Comparison of ENCODE assay signal across 2 cellular contexts in genomic region chr10:17215782-17216122, GRCh38.
TF ChIP-seq lines count a peak whose summit lies in the region.

No MANE protein-coding gene starts in this region.

TF ChIP-seq in GM12878, 131 proteins besides CTCF, POLR2A, EP300 and RAD21 (continues in another document):
- TF ChIP-seq TCF12 (IDR thresholded peaks at IDR 0.05; ENCODE audit: low read depth, low read length) (no peak), NR2F1 (conservative IDR thresholded peaks at IDR 0.05) (no peak), PML (IDR thresholded peaks at IDR 0.05; ENCODE audit: low read length) (no peak), SIN3A (IDR thresholded peaks at IDR 0.05; ENCODE audit: low read depth, low read length) (no peak), IRF4 (IDR thresholded peaks at IDR 0.05; ENCODE audit: low read depth, low read length) (no peak), TARDBP (IDR thresholded peaks at IDR 0.05; ENCODE audit: borderline replicate concordance) (no peak), RCOR1 (conservative IDR thresholded peaks at IDR 0.05; ENCODE audit: low read depth, low read length) (no peak), ZBTB4 (CRISPR knock-in tag; IDR thresholded peaks at IDR 0.05) (no peak), MTA2 (IDR thresholded peaks at IDR 0.05; ENCODE audit: low read depth) (no peak), YY1 (IDR thresholded peaks at IDR 0.05; ENCODE audit: low read depth, low read length) (no peak), ZNF592 (IDR thresholded peaks at IDR 0.05) (no peak), FOXM1 (IDR thresholded peaks at IDR 0.05; ENCODE audit: low read depth, low read length) (no peak), ZBED1 (IDR thresholded peaks at IDR 0.05; ENCODE audit: borderline replicate concordance) (no peak), ZBTB11 (CRISPR knock-in tag; IDR thresholded peaks at IDR 0.05) (no peak)

TF ChIP-seq in GM12891, 5 proteins besides CTCF, POLR2A, EP300 and RAD21:
- TF ChIP-seq SPI1 (IDR thresholded peaks at IDR 0.05; ENCODE audit: low read depth, low read length) (no peak), PAX5 (IDR thresholded peaks at IDR 0.05; ENCODE audit: insufficient read depth, low read length, severe bottlenecking) (no peak), POU2F2 (IDR thresholded peaks at IDR 0.05; ENCODE audit: low read depth, low read length) (no peak), TAF1 (IDR thresholded peaks at IDR 0.05; ENCODE audit: low read depth, low read length) (no peak), POLR2AphosphoS5 (IDR thresholded peaks at IDR 0.05; ENCODE audit: low read depth, low read length) (no peak)
